8 cellular contexts compared by ENCODE assay signal in the genomic region with DNA sequence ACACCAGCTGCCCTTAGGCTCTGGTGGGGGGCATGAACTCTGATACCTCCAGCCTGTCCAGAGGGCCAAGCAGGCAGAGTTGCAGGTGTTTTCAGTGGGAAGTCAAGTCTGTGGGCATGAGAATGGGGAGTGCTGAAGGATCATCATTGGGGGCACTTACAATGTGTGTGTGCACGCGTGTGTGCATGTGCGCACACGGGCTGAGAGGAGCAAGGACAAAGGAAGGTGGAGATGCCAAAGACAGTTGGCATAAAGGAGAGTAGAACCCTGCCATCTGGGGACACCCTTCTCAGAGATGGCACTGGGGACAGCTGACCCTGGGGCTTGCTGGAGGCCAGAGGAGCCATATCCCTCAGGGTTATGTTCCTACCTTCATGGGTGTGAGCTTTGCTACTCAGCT.
"Had no signal": no experiment of that assay in that cellular context is flagged by ENCODE, and none has a peak within 500 bp of the region (broad histone marks: within the 10 kb centered on the region; RNA-seq: fewer than 3 reads in every experiment).

No MANE protein-coding gene starts in this region.

- H3K9me3 ChIP-seq: HAP-1 had no signal

- H3K27ac Mint-ChIP-seq: HFFc6 had no signal

- H3K36me3 Mint-ChIP-seq: IgD-negative memory B cell had no signal

- DNase-seq: GM23248, GOT3, H7, HFFc6 had no signal

- H3K36me3 ChIP-seq: HAP-1 had no signal

- H3K27ac ChIP-seq: GM23248, HL-60 had no signal

- H3K4me1 Mint-ChIP-seq: IgD-negative memory B cell had no signal

- H3K4me1 ChIP-seq: HAP-1 had no signal

- H3K4me3 Mint-ChIP-seq: HFFc6, IgD-negative memory B cell had no signal

- H3K27me3 Mint-ChIP-seq: IgD-negative memory B cell had no signal

- ATAC-seq: HCT116 had no signal

- H3K4me3 ChIP-seq: GM23248, HAP-1 had no signal
